ENCODE assay signal across 6 cellular contexts in genomic region chr17:62496344-62496743, GRCh38. TPM values are rescaled to one million over a fixed set of nuclear protein-coding genes. Genes with fewer than 3 reads are reported as not detected.
A peak's percentile ranks its signal among the peaks of the same experiment; 100 is the strongest.
DNase-seq lines count a peak whose midpoint lies in the region; ATAC-seq, FAIRE-seq and TF ChIP-seq lines count a peak whose summit lies in the region.
"Not testable (repeated sequence)": the region's sequence is repeated elsewhere in the genome, so short reads cannot be mapped to it uniquely, and the experiment has no call there.

No MANE protein-coding gene starts in this region.

- not testable (repeated sequence) for H2BK12ac ChIP-seq in trophoblast cell (ENCODE audit: low read length)

- peak overlapping the region; percentile 62 for H3K4ac ChIP-seq in trophoblast cell (ENCODE audit: low read depth, low read length)

- not testable (repeated sequence) for H3K36me3 ChIP-seq in endodermal cell (ENCODE audit: control insufficient read depth, insufficient read depth, low read length); HepG2 (replicated peaks in 1 of 2; ENCODE audit: control insufficient read depth in 1 of 2, insufficient read depth in 2 of 2, low read length in 2 of 2); trophoblast cell (ENCODE audit: control insufficient read depth in 1 of 2, insufficient read depth in 2 of 2, low read length in 2 of 2)

- peaks cover 37% of the 10 kb centered on the region for H3K36me3 Mint-ChIP-seq in endodermal cell (ENCODE audit: low read depth)
- not testable (repeated sequence) for H3K36me3 Mint-ChIP-seq in stimulated activated effector memory CD8-positive, alpha-beta T cell treated with anti-CD3 and anti-CD28 coated beads, Interleukin-12 subunit alpha, Interleukin-12 subunit beta, amount 100 ng/mL, for 72 hours

- in situ Hi-C loops in SK-MEL-5 (cut with HindIII; ENCODE audit: low pct_unique_long_range_greater_than_20kb, low sequenced_read_pairs); HepG2 (cut with HindIII; ENCODE audit: extremely low pct_ligation_motif_present, low pct_unique_long_range_greater_than_20kb): not testable (repeated sequence)

- not testable (repeated sequence) for TF ChIP-seq EP300 in HepG2 (IDR thresholded peaks at IDR 0.05; ENCODE audit: low read depth in 2 of 2, low read length in 2 of 2); HepG2 (CRISPR knock-in tag; IDR thresholded peaks at IDR 0.05; ENCODE audit: borderline replicate concordance)

- CTCF ChIA-PET in HepG2 (lab: Yijun Ruan, JAX; ENCODE audit: low intra/inter-chr PET ratio, low total read pairs): not testable (repeated sequence)

- not testable (repeated sequence) for H4K12ac ChIP-seq in trophoblast cell (ENCODE audit: low read depth, low read length)

- BruUV-seq in HepG2 (replicated peaks; lab: Mats Ljungman, UMichigan): not testable (repeated sequence)

- not testable (repeated sequence) for H2AFZ ChIP-seq in HepG2 (ENCODE audit: low read length); trophoblast cell (ENCODE audit: insufficient read depth, low read length, poor library complexity)

- not testable (repeated sequence) for TF ChIP-seq POLR2A in HepG2 (IDR thresholded peaks at IDR 0.05; ENCODE audit: insufficient read depth in 1 of 2, low read depth in 2 of 2, low read length in 2 of 2)

- not testable (repeated sequence) for H3K23ac ChIP-seq in trophoblast cell (ENCODE audit: low read length)

- TF ChIP-seq CTCF in endodermal cell (conservative IDR thresholded peaks at IDR 0.05); HepG2 (CRISPR knock-in tag; IDR thresholded peaks at IDR 0.05): not testable (repeated sequence)

- not testable (repeated sequence) for H2BK120ac ChIP-seq in trophoblast cell (ENCODE audit: insufficient read depth, low read length, poor library complexity)

- not testable (repeated sequence) for H3K4me1 ChIP-seq in endodermal cell (ENCODE audit: control insufficient read depth, insufficient read depth, low read length); trophoblast cell (ENCODE audit: control insufficient read depth in 1 of 2, insufficient read depth in 2 of 2, low read length in 2 of 2)
- H3K4me1 ChIP-seq in HepG2 (ENCODE audit: insufficient read depth, low read length): peaks cover 11% of the 10 kb centered on the region

- POLR2A ChIA-PET in HepG2 (lab: Yijun Ruan, JAX): not testable (repeated sequence)

- H3K27ac Mint-ChIP-seq in endodermal cell: not testable (repeated sequence)
- H3K27ac Mint-ChIP-seq in stimulated activated effector memory CD8-positive, alpha-beta T cell treated with anti-CD3 and anti-CD28 coated beads, Interleukin-12 subunit alpha, Interleukin-12 subunit beta, amount 100 ng/mL, for 72 hours: peak overlapping the region; percentile 64

- not testable (repeated sequence) for H3K27me3 ChIP-seq in endodermal cell (ENCODE audit: control insufficient read depth, insufficient read depth, low read length, poor library complexity, severe bottlenecking); HepG2 (ENCODE audit: control insufficient read depth in 1 of 2, insufficient read depth in 2 of 2, low read length in 2 of 2); trophoblast cell (ENCODE audit: insufficient read depth, low read length)

- WGBS in endodermal cell (ENCODE audit: insufficient coverage in 1 of 2, insufficient read length in 1 of 2), 2 experiments: 99 to 100% methylated on average over 3 to 4 of the region's 4 CpGs
- 90% methylated on average over 4 of the region's 4 CpGs for WGBS in HepG2 (ENCODE audit: low lambda C conversion rate)
- no CpG with 5 or more reads among the region's 4 CpGs for WGBS in trophoblast cell (ENCODE audit: extremely low coverage, insufficient coverage, insufficient read length)

- intact Hi-C loops in HepG2 (cut with micrococcal nuclease; ENCODE audit: unreplicated experiment): not testable (repeated sequence)

- H3K9me3 Mint-ChIP-seq in endodermal cell; stimulated activated effector memory CD8-positive, alpha-beta T cell treated with anti-CD3 and anti-CD28 coated beads, Interleukin-12 subunit alpha, Interleukin-12 subunit beta, amount 100 ng/mL, for 72 hours: not testable (repeated sequence)

- H3K9me3 ChIP-seq in endodermal cell (ENCODE audit: control insufficient read depth, low read length); HepG2 (ENCODE audit: low read length); trophoblast cell (ENCODE audit: insufficient read depth, low read depth, low read length): not testable (repeated sequence)

- H4K20me1 ChIP-seq in HepG2 (ENCODE audit: insufficient read depth, low read length): peaks cover 13% of the 10 kb centered on the region; the same call in 1 of the 2 replicates

- TF ChIP-seq RAD21 in HepG2 (CRISPR knock-in tag; IDR thresholded peaks at IDR 0.05): not testable (repeated sequence)

- H3K18ac ChIP-seq in trophoblast cell (ENCODE audit: low read length): not testable (repeated sequence)

- H3K79me2 ChIP-seq in HepG2 (ENCODE audit: insufficient read depth, low read length): peaks cover 72% of the 10 kb centered on the region
- not testable (repeated sequence) for H3K79me2 ChIP-seq in trophoblast cell (ENCODE audit: control insufficient read depth, insufficient read depth, low read length, poor library complexity)

- H3K4me3 Mint-ChIP-seq in endodermal cell; stimulated activated effector memory CD8-positive, alpha-beta T cell treated with anti-CD3 and anti-CD28 coated beads, Interleukin-12 subunit alpha, Interleukin-12 subunit beta, amount 100 ng/mL, for 72 hours: not testable (repeated sequence)

- H3K27me3 Mint-ChIP-seq in endodermal cell (ENCODE audit: insufficient read depth): not testable (repeated sequence)

- H3K9ac ChIP-seq in endodermal cell (ENCODE audit: extremely low read depth, low read length, poor library complexity, severe bottlenecking); HepG2 (ENCODE audit: insufficient read depth, low read depth, low read length); trophoblast cell (ENCODE audit: low read length): not testable (repeated sequence)

- not testable (repeated sequence) for H4K8ac ChIP-seq in trophoblast cell (ENCODE audit: low read depth, low read length)

- H3K4me3 ChIP-seq in endodermal cell (ENCODE audit: low read length); HepG2 (replicated peaks in 1 of 3; ENCODE audit: insufficient read depth in 1 of 3, low read depth in 2 of 3, low read length in 3 of 3); trophoblast cell (ENCODE audit: low read depth, low read length): not testable (repeated sequence)

- peak; percentile 73 for ATAC-seq in HepG2
- not testable (repeated sequence) for ATAC-seq in stimulated activated effector memory CD8-positive, alpha-beta T cell treated with anti-CD3 and anti-CD28 coated beads, Interleukin-12 subunit alpha, Interleukin-12 subunit beta, amount 100 ng/mL, for 72 hours

- H3K14ac ChIP-seq in trophoblast cell (ENCODE audit: low read length): not testable (repeated sequence)

- H2BK5ac ChIP-seq in trophoblast cell (ENCODE audit: low read depth, low read length, poor library complexity): not testable (repeated sequence)

- FAIRE-seq in HepG2 (lab: Jason Lieb, UNC): not testable (repeated sequence)

- H2AK5ac ChIP-seq in trophoblast cell (ENCODE audit: low read length): not testable (repeated sequence)

- not testable (repeated sequence) for H3K4me2 ChIP-seq in HepG2 (ENCODE audit: low read depth, low read length); trophoblast cell (ENCODE audit: low read length)

- not testable (repeated sequence) for H4K91ac ChIP-seq in trophoblast cell (ENCODE audit: low read depth, low read length)

- not testable (repeated sequence) for H3K27ac ChIP-seq in endodermal cell (ENCODE audit: low read depth, low read length); HepG2 (ENCODE audit: extremely low read length, insufficient read depth, low read length); trophoblast cell (ENCODE audit: low read depth, low read length)

- not testable (repeated sequence) for H3K4me1 Mint-ChIP-seq in endodermal cell
- H3K4me1 Mint-ChIP-seq in stimulated activated effector memory CD8-positive, alpha-beta T cell treated with anti-CD3 and anti-CD28 coated beads, Interleukin-12 subunit alpha, Interleukin-12 subunit beta, amount 100 ng/mL, for 72 hours: peaks cover 11% of the 10 kb centered on the region

- H3K79me1 ChIP-seq in trophoblast cell (ENCODE audit: low read length): not testable (repeated sequence)

- DNase-seq in SK-MEL-5 (ENCODE audit: low read depth, low spot score): peak; percentile 20
- peak; percentile 4 for DNase-seq in activated CD8-positive, alpha-beta memory T cell treated with anti-CD3 and anti-CD28 coated beads for 24 hours
- DNase-seq in endodermal cell: peak; percentile 0
- peak; percentile 30 for DNase-seq in HepG2 (ENCODE audit: low spot score)
- DNase-seq in trophoblast cell: peak in 1 of 2 donors; percentile 4
- not testable (repeated sequence) for DNase-seq in stimulated activated effector memory CD8-positive, alpha-beta T cell treated with anti-CD3 and anti-CD28 coated beads, Interleukin-12 subunit alpha, Interleukin-12 subunit beta, amount 100 ng/mL, for 72 hours (ENCODE audit: low spot score in 2 of 2)

RNA-seq across cellular contexts. Expression of gene TLK2, which starts 17.7 kb away (rescaled TPM):
- total RNA-seq in SK-MEL-5 (2014; rRNA removed; shearing (Covaris generic)): 54.4 and 57.2 TPM in 2 replicates
- 40.2 and 42.9 TPM in 2 replicates for polyA plus RNA-seq in SK-MEL-5 (2015; cell fraction: cytosol; rRNA removed)
- polyA plus RNA-seq in SK-MEL-5 (2015; cell fraction: nucleus; rRNA removed): 34.8 and 37.7 TPM in 2 replicates
- total RNA-seq in endodermal cell: 10 to 100 TPM; 76.2 to 89.2 TPM
- polyA plus RNA-seq in endodermal cell (2013, experiment 1 of 2): 49.8 TPM
- 41.1 TPM for polyA plus RNA-seq in endodermal cell (2013, experiment 2 of 2)
- total RNA-seq in HepG2 (2016; rRNA removed; fragmentation: Illumina TruSeq; extraction: Trizol): 58.7 and 64.6 TPM in 2 replicates
- total RNA-seq in HepG2 (2016; cell fraction: cytosol; rRNA removed; fragmentation: Illumina TruSeq; extraction: Trizol; ENCODE audit: low read depth): 34.5 and 37.0 TPM in 2 replicates
- 57.0 and 69.7 TPM in 2 replicates for total RNA-seq in HepG2 (2016; cell fraction: insoluble cytoplasmic fraction; rRNA removed; fragmentation: Illumina TruSeq; extraction: Trizol)
- 52.6 and 60.1 TPM in 2 replicates for total RNA-seq in HepG2 (2016; cell fraction: membrane; rRNA removed; fragmentation: Illumina TruSeq; extraction: Trizol)
- total RNA-seq in HepG2 (2016; cell fraction: nucleus; rRNA removed; fragmentation: Illumina TruSeq; extraction: Trizol): 52.2 and 62.5 TPM in 2 replicates
- 58.8 and 60.8 TPM in 2 replicates for polyA plus RNA-seq in HepG2 (2011; rRNA removed)
- 34.3 and 44.3 TPM in 2 replicates for polyA plus RNA-seq in HepG2 (2011; cell fraction: cytosol; rRNA removed)
- 34.8 and 35.7 TPM in 2 replicates for polyA plus RNA-seq in HepG2 (2011; cell fraction: nucleus; rRNA removed)
- polyA plus RNA-seq in HepG2 (2012): 25.7 and 28.6 TPM in 2 replicates
- 8.7 and 9.3 TPM in 2 replicates for polyA plus RNA-seq in HepG2 (2016; cell fraction: cytosol; fragmentation: Illumina TruSeq; extraction: Trizol; ENCODE audit: low read depth)
- 47.4 and 53.6 TPM in 2 replicates for polyA plus RNA-seq in HepG2 (2016; cell fraction: insoluble cytoplasmic fraction; fragmentation: Illumina TruSeq; extraction: Trizol; ENCODE audit: low read depth)
- 23.7 and 27.0 TPM in 2 replicates for polyA plus RNA-seq in HepG2 (2016; cell fraction: membrane; fragmentation: Illumina TruSeq; extraction: Trizol; ENCODE audit: low read depth)
- polyA plus RNA-seq in HepG2 (2016; cell fraction: nucleus; fragmentation: Illumina TruSeq; extraction: Trizol; ENCODE audit: insufficient read depth, low read depth): 36.7 and 42.8 TPM in 2 replicates
- 105 and 145 TPM in 2 replicates for polyA minus RNA-seq in HepG2 (2011; rRNA and poly(A)+ RNA removed; ENCODE audit: low replicate concordance)
- polyA minus RNA-seq in HepG2 (2011; cell fraction: cytosol; rRNA and poly(A)+ RNA removed): 50.6 and 60.3 TPM in 2 replicates
- polyA minus RNA-seq in HepG2 (2011; cell fraction: nucleus; rRNA and poly(A)+ RNA removed): 101 and 125 TPM in 2 replicates
- polyA plus RNA-seq in trophoblast cell (2013): 21.3 and 22.8 TPM in 2 replicates
